1 cellular context compared by ENCODE assay signal in the genomic region with DNA sequence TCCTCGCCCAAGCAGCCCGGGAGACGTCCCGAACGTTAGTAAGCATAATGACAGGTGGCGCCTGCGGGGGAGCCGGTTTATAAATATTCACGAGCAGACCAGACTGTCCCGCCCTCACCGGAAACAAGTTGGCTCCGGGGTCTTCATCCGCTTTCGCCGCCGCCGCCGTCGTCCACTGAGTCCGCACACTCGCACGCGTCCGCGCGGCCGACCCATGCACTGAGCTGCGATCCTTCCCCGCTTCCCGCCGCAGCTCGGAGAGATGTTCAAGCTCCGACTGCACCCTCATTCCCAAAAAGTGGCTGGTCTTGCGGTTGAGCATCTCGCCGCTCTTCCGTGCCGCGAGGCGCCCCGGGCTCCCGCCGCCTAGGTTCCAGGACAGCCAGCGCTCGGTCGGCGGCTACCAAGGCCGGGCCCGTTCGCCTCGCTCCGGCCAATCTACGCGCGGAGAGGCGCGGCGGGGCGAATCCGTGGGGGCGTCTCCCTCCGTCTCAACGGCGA.
TF ChIP-seq lines count a peak whose summit lies in the region.

No MANE protein-coding gene starts in this region.

TF ChIP-seq in K562, 482 proteins besides CTCF, POLR2A, EP300 and RAD21 (continued from another document):
- TF ChIP-seq, protein P1, sequence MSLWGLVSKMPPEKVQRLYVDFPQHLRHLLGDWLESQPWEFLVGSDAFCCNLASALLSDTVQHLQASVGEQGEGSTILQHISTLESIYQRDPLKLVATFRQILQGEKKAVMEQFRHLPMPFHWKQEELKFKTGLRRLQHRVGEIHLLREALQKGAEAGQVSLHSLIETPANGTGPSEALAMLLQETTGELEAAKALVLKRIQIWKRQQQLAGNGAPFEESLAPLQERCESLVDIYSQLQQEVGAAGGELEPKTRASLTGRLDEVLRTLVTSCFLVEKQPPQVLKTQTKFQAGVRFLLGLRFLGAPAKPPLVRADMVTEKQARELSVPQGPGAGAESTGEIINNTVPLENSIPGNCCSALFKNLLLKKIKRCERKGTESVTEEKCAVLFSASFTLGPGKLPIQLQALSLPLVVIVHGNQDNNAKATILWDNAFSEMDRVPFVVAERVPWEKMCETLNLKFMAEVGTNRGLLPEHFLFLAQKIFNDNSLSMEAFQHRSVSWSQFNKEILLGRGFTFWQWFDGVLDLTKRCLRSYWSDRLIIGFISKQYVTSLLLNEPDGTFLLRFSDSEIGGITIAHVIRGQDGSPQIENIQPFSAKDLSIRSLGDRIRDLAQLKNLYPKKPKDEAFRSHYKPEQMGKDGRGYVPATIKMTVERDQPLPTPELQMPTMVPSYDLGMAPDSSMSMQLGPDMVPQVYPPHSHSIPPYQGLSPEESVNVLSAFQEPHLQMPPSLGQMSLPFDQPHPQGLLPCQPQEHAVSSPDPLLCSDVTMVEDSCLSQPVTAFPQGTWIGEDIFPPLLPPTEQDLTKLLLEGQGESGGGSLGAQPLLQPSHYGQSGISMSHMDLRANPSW (CRISPR knock-in tag; IDR thresholded peaks at IDR 0.05), result no peak
- TF ChIP-seq JUND (IDR thresholded peaks at IDR 0.05; ENCODE audit: borderline replicate concordance, low read depth, low read length) (no peak), JUND (tag; IDR thresholded peaks at IDR 0.05; ENCODE audit: borderline replicate concordance, low read depth, low read length) (no peak), CAMTA2 (CRISPR knock-in tag; conservative IDR thresholded peaks at IDR 0.05) (no peak), ZNF263 (CRISPR knock-in tag; IDR thresholded peaks at IDR 0.05; ENCODE audit: borderline replicate concordance) (0 out of 2 replicates have a peak, but pooled peaks have one; percentile 13), ETV1 (tag; conservative IDR thresholded peaks at IDR 0.05; ENCODE audit: low read depth) (peak; percentile 45; the same call in 1 of the 2 replicates), ETV6 (IDR thresholded peaks at IDR 0.05; ENCODE audit: borderline replicate concordance in 1 of 2, low read depth in 2 of 2, low read length in 1 of 2) (no peak), ETV6 (CRISPR knock-in tag; IDR thresholded peaks at IDR 0.05; ENCODE audit: borderline replicate concordance) (peak; percentile 36; the same call in 1 of the 2 replicates), FOSL1 (tag; conservative IDR thresholded peaks at IDR 0.05) (peak; percentile 14; the same call in 1 of the 2 replicates), LCOR (CRISPR knock-in tag; IDR thresholded peaks at IDR 0.05) (peak; percentile 74; the same call in 1 of the 2 replicates)
- TF ChIP-seq, protein P2, sequence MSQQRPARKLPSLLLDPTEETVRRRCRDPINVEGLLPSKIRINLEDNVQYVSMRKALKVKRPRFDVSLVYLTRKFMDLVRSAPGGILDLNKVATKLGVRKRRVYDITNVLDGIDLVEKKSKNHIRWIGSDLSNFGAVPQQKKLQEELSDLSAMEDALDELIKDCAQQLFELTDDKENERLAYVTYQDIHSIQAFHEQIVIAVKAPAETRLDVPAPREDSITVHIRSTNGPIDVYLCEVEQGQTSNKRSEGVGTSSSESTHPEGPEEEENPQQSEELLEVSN (IDR thresholded peaks at IDR 0.05; ENCODE audit: borderline replicate concordance in 1 of 2, extremely low read depth in 1 of 2, insufficient read depth in 1 of 2, insufficient read length in 1 of 2, low read depth in 1 of 2, low read length in 1 of 2, poor library complexity in 1 of 2, severe bottlenecking in 1 of 2), result peak in 1 of 2 experiments; percentile 76
- TF ChIP-seq, protein P3, sequence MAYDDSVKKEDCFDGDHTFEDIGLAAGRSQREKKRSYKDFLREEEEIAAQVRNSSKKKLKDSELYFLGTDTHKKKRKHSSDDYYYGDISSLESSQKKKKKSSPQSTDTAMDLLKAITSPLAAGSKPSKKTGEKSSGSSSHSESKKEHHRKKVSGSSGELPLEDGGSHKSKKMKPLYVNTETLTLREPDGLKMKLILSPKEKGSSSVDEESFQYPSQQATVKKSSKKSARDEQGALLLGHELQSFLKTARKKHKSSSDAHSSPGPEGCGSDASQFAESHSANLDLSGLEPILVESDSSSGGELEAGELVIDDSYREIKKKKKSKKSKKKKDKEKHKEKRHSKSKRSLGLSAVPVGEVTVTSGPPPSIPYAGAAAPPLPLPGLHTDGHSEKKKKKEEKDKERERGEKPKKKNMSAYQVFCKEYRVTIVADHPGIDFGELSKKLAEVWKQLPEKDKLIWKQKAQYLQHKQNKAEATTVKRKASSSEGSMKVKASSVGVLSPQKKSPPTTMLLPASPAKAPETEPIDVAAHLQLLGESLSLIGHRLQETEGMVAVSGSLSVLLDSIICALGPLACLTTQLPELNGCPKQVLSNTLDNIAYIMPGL (CRISPR knock-in tag; IDR thresholded peaks at IDR 0.05), result 0 out of 2 replicates have a peak, but pooled peaks have one; percentile 79
